ENCODE assay signal across 1 cellular context in genomic region chr1:15764890-15765289, GRCh38.
TF ChIP-seq lines count a peak whose summit lies in the region.

No MANE protein-coding gene starts in this region.

TF ChIP-seq in endothelial cell of umbilical vein, 7 proteins besides CTCF, POLR2A, EP300 and RAD21:
- TF ChIP-seq MYC (IDR thresholded peaks at IDR 0.05; ENCODE audit: low read depth, low read length) (no peak), EZH2 (IDR thresholded peaks at IDR 0.05; ENCODE audit: borderline replicate concordance, low read depth, low read length, severe bottlenecking) (no peak), MAX (IDR thresholded peaks at IDR 0.05; ENCODE audit: insufficient read depth, insufficient read length) (no peak), GATA2 (IDR thresholded peaks at IDR 0.05; ENCODE audit: insufficient read depth, insufficient read length, low read depth, low read length) (no peak), POLR2AphosphoS5 (IDR thresholded peaks at IDR 0.05; ENCODE audit: insufficient read depth, low read depth, low read length) (no peak), JUN (IDR thresholded peaks at IDR 0.05; ENCODE audit: borderline replicate concordance, insufficient read depth, insufficient read length, low read depth) (no peak)
